ENCODE assay signal across 25 cellular contexts in the genomic region with DNA sequence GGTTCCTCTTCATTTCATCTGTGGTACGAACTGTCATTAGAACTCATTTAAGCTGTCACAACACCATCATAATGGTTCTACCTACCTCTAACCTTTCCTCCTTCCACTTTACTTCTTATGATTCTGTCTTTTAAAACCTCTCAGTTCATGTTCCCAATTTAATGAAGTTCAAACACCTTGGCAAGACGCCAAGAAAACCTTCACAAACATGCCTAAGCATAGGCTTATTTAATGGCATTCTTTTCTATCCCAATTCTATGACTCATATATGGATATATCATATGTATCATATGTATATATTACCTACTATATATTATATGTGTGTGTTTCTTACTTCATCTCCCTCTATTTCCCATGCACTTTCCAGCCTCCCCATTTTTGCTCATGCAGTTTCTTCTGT.
"Had no signal": no experiment of that assay in that cellular context is flagged by ENCODE, and none has a peak within 500 bp of the region (broad histone marks: within the 10 kb centered on the region; RNA-seq: fewer than 3 reads in every experiment).

No MANE protein-coding gene starts in this region.

- H3K36me3 Mint-ChIP-seq: activated CD8-positive, alpha-beta memory T cell treated with anti-CD3 and anti-CD28 coated beads, Interleukin-2, amount 10 ng/mL, durations not matched to agents 7 days and 5 days; activated naive CD4-positive, alpha-beta T cell treated with anti-CD3 and anti-CD28 coated beads, Interleukin-2, amount 50 U/mL, for 24 hours had no signal

- H3K36me3 ChIP-seq: breast epithelium had no signal

- H3K27ac ChIP-seq: breast epithelium had no signal

- H3K4me1 Mint-ChIP-seq: activated B cell treated with CpG ODN at 0.5 μM for 24 hours; activated CD4-positive, alpha-beta T cell treated with anti-CD3 and anti-CD28 coated beads, Interleukin-2, amount 10 ng/mL, durations not matched to agents 24 days and 14 days; activated CD8-positive, alpha-beta memory T cell treated with anti-CD3 and anti-CD28 coated beads, Interleukin-2, amount 10 ng/mL, durations not matched to agents 7 days and 5 days; activated naive CD4-positive, alpha-beta T cell treated with anti-CD3 and anti-CD28 coated beads, Interleukin-2, amount 50 U/mL, for 24 hours; central memory CD8-positive, alpha-beta T cell; T-helper 17 cell had no signal

- ATAC-seq: activated CD8-positive, alpha-beta memory T cell treated with anti-CD3 and anti-CD28 coated beads, Interleukin-2, amount 10 ng/mL, durations not matched to agents 7 days and 5 days; T-helper 17 cell had no signal

- H3K9me3 Mint-ChIP-seq: activated CD4-positive, alpha-beta T cell treated with anti-CD3 and anti-CD28 coated beads, Interleukin-2, amount 10 ng/mL, durations not matched to agents 24 days and 14 days; activated naive CD4-positive, alpha-beta T cell treated with anti-CD3 and anti-CD28 coated beads, Interleukin-2, amount 50 U/mL, for 24 hours; activated T-cell treated with anti-CD3 and anti-CD28 coated beads, Interleukin-2, amount 50 U/mL, for 24 hours had no signal

- H3K4me1 ChIP-seq: breast epithelium had no signal

- H3K4me3 ChIP-seq: breast epithelium had no signal

- DNase-seq: activated B cell treated with CpG ODN at 0.5 μM for 24 hours; activated CD4-positive, alpha-beta T cell treated with anti-CD3 and anti-CD28 coated beads for 1 hour; activated CD4-positive, alpha-beta T cell treated with anti-CD3 and anti-CD28 coated beads, Interleukin-2, amount 10 ng/mL, durations not matched to agents 24 days and 14 days; activated CD4-positive, alpha-beta T cell treated with anti-CD3 and anti-CD28 coated beads, Interleukin-2, amount 50 U/mL, for 48 hours; activated CD8-positive, alpha-beta memory T cell treated with anti-CD3 and anti-CD28 coated beads, Interleukin-2, amount 10 ng/mL, durations not matched to agents 7 days and 5 days; activated effector memory CD4-positive, alpha-beta T cell treated with Interleukin-2 at 50 U/mL for 16 hours; activated naive CD4-positive, alpha-beta T cell; activated T-cell treated with anti-CD3 and anti-CD28 coated beads, Interleukin-2, amount 50 U/mL, for 24 hours; aorta; MM.1S; NCI-H1105 treated with DMSO at 0.1 percent for 48 hours; NCI-H1436 treated with DMSO at 0.1 percent for 48 hours; NCI-H187; NCI-H2081 treated with DMSO at 0.1 percent for 48 hours; NCI-H345; NCI-H510A; NCI-H526 treated with DMSO at 0.1 percent for 48 hours; SIG-M5; T-helper 17 cell; T-helper 9 cell had no signal

- H3K27me3 ChIP-seq: breast epithelium had no signal

- H3K9me3 ChIP-seq: breast epithelium had no signal

- H3K27me3 Mint-ChIP-seq: activated B cell treated with CpG ODN at 0.5 μM for 24 hours; activated CD4-positive, alpha-beta T cell treated with anti-CD3 and anti-CD28 coated beads, Interleukin-2, amount 10 ng/mL, durations not matched to agents 24 days and 14 days; activated CD8-positive, alpha-beta memory T cell treated with anti-CD3 and anti-CD28 coated beads, Interleukin-2, amount 10 ng/mL, durations not matched to agents 7 days and 5 days; activated naive CD4-positive, alpha-beta T cell treated with anti-CD3 and anti-CD28 coated beads, Interleukin-2, amount 50 U/mL, for 24 hours; activated T-cell treated with anti-CD3 and anti-CD28 coated beads, Interleukin-2, amount 50 U/mL, for 24 hours; central memory CD8-positive, alpha-beta T cell; T-helper 17 cell had no signal

- H3K4me3 Mint-ChIP-seq: activated B cell treated with CpG ODN at 0.5 μM for 24 hours; activated CD4-positive, alpha-beta T cell treated with anti-CD3 and anti-CD28 coated beads, Interleukin-2, amount 10 ng/mL, durations not matched to agents 24 days and 14 days; activated CD8-positive, alpha-beta memory T cell treated with anti-CD3 and anti-CD28 coated beads, Interleukin-2, amount 10 ng/mL, durations not matched to agents 7 days and 5 days; activated naive CD4-positive, alpha-beta T cell treated with anti-CD3 and anti-CD28 coated beads, Interleukin-2, amount 50 U/mL, for 24 hours; activated T-cell treated with anti-CD3 and anti-CD28 coated beads, Interleukin-2, amount 50 U/mL, for 24 hours; activated T-helper 1 cell treated with anti-CD3 and anti-CD28 coated beads, Interleukin-12 subunit alpha, Interleukin-12 subunit beta, Interleukin-2, Interleukin-4 antibody, amounts not matched to agents 30 ng/mL and 10 ng/mL and 1 ng/mL, durations not matched to agents 14 hours and 24 hours and 36 hours; central memory CD8-positive, alpha-beta T cell; T-helper 17 cell had no signal

- H3K27ac Mint-ChIP-seq: activated B cell treated with CpG ODN at 0.5 μM for 24 hours; activated CD4-positive, alpha-beta T cell treated with anti-CD3 and anti-CD28 coated beads, Interleukin-2, amount 10 ng/mL, durations not matched to agents 24 days and 14 days; activated CD8-positive, alpha-beta memory T cell treated with anti-CD3 and anti-CD28 coated beads, Interleukin-2, amount 10 ng/mL, durations not matched to agents 7 days and 5 days; activated naive CD4-positive, alpha-beta T cell treated with anti-CD3 and anti-CD28 coated beads, Interleukin-2, amount 50 U/mL, for 24 hours; activated T-cell treated with anti-CD3 and anti-CD28 coated beads, Interleukin-2, amount 50 U/mL, for 24 hours; activated T-helper 1 cell treated with anti-CD3 and anti-CD28 coated beads, Interleukin-12 subunit alpha, Interleukin-12 subunit beta, Interleukin-2, Interleukin-4 antibody, amounts not matched to agents 30 ng/mL and 10 ng/mL and 1 ng/mL, durations not matched to agents 14 hours and 24 hours and 36 hours; T-helper 17 cell had no signal

- FAIRE-seq: RCC 7860 had no signal
